ENCODE assay signal across 16 cellular contexts in the genomic region with DNA sequence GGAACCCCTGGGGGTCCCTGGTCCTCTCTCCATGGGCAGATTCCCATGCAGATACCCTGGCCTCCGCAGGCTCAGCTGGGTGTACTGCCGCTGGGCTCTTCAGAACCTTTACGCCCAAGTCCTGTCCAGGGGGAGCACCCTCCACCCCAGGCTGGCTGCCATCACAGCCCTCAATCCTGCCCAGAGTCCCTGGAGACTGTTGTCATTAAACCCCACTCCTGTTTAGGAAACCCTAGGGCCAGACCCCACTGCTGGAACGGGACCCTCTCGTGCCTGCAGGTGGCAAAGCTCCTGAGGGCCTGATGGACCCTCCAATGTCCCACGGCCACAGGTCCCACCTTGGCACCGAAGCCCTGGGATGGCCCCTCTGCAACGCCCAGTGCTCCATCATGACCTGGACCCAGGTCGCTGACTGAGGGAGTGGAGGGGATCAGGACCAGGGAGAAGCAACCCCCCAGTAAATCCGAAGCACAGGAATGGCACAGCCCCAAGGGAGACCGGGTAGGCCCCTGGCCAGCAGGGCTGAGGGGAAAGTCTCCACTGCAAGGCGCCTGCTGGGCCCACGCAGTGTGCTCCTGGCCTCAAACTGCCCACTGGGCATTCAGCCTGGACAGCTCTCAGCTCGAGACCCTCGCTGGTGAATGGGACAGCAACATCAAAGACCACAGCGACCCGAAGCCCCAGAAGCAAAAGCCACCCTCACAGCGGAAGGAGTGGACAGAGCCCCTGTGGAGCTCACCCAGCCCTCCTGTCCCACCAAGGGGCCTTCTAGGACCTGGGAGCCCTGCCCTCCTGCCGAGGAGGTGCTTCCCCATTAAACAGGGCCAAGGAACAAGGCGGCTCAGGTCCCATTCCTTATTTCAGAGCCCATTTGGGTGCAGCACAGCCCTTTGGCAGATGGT. TPM values are rescaled to one million over a fixed set of nuclear protein-coding genes. Genes with fewer than 3 reads are reported as not detected.
A peak's percentile ranks its signal among the peaks of the same experiment; 100 is the strongest.
DNase-seq lines count a peak whose midpoint lies in the region; TF ChIP-seq lines count a peak whose summit lies in the region.
"Had no signal": no experiment of that assay in that cellular context is flagged by ENCODE, and none has a peak within 500 bp of the region (broad histone marks: within the 10 kb centered on the region; RNA-seq: fewer than 3 reads in every experiment).

No MANE protein-coding gene starts in this region.

- peaks cover 0 to 3% (median 2%) of the 10 kb centered on the region in 3 experiments; a peak in 4 of 7 replicates for H3K36me3 Mint-ChIP-seq in H9 (ENCODE audit: insufficient read depth in 1 of 3, low read depth in 3 of 3)
- peaks cover 2% of the 10 kb centered on the region for H3K36me3 Mint-ChIP-seq in progenitor cell of endocrine pancreas (ENCODE audit: insufficient read depth)

- H4K5ac ChIP-seq in H9 (ENCODE audit: insufficient read length, low read depth, low read length), result no peak overlapping the region

- H3K9ac ChIP-seq in mammary epithelial cell (ENCODE audit: insufficient read depth, low read length) (no peak overlapping the region), H9 (ENCODE audit: extremely low read depth, insufficient read length, low read length) (no peak overlapping the region)

- dilution Hi-C loops in mammary epithelial cell (cut with HindIII; ENCODE audit: low sequenced_read_pairs), result no loop called here

- no TSS peak for BruUV-seq in mammary epithelial cell (replicated peaks; lab: Mats Ljungman, UMichigan)

- no peak overlapping the region for H2BK12ac ChIP-seq in H9 (ENCODE audit: insufficient read length, low read depth, low read length)

- H2BK5ac ChIP-seq in H9 (ENCODE audit: insufficient read length, low read length), result no peak overlapping the region

- TF ChIP-seq CTCF in breast epithelium (IDR thresholded peaks at IDR 0.05) (no peak), mammary epithelial cell (conservative IDR thresholded peaks at IDR 0.05 in 1 of 2, IDR thresholded peaks at IDR 0.05 in 1 of 2; ENCODE audit: extremely low read depth in 1 of 2, insufficient read depth in 1 of 2, low read depth in 1 of 2, low read length in 2 of 2) (no peak), H9 (conservative IDR thresholded peaks at IDR 0.05) (no peak), transverse colon (IDR thresholded peaks at IDR 0.05) (no peak), progenitor cell of endocrine pancreas (IDR thresholded peaks at IDR 0.05; ENCODE audit: unreplicated experiment) (no peak)

- H3K4me2 ChIP-seq in mammary epithelial cell (ENCODE audit: insufficient read depth, low read depth, low read length), result no peak overlapping the region
- H3K4me2 ChIP-seq in H9 (ENCODE audit: insufficient read depth, insufficient read length, low read length), result no peak overlapping the region

- DNase-seq in breast epithelium (ENCODE audit: low spot score in 2 of 2) (peak in 1 of 2 donors; percentile 18), mammary epithelial cell (no peak), H9 (peak; percentile 22), islet precursor cell (peak; percentile 53), transverse colon (no peak), GF-D8 (lab: John Stamatoyannopoulos, UW) (no peak), NCI-H1105 (lab: John Stamatoyannopoulos, UW) (no peak), progenitor cell of endocrine pancreas (ENCODE audit: low spot score, unreplicated experiment) (no peak)
- DNase-seq: HCEC 1CT, KBM-7, NCI-H1105 treated with DMSO at 0.1 percent for 48 hours, SHP77 had no signal

- H3K9me3 ChIP-seq in breast epithelium (no peaks in the 10 kb centered on the region), mammary epithelial cell (replicated peaks; ENCODE audit: insufficient read depth, low read length) (no peaks in the 10 kb centered on the region), H9 (ENCODE audit: control insufficient read depth, low read depth, low read length) (no peaks in the 10 kb centered on the region), transverse colon (no peaks in the 10 kb centered on the region)
- H3K9me3 ChIP-seq: adrenal gland, thoracic aorta had no signal

- no peaks in the 10 kb centered on the region for H3K23me2 ChIP-seq in H9 (ENCODE audit: insufficient read length, low read depth, low read length, poor library complexity, severe bottlenecking)

- no peak overlapping the region; the same call in 1 of the 2 replicates for H3K14ac ChIP-seq in H9 (ENCODE audit: insufficient read depth, low read length)

- H2AK5ac ChIP-seq in H9 (ENCODE audit: insufficient read length, low read length), result no peak overlapping the region

- no peaks in the 10 kb centered on the region for H3K79me1 ChIP-seq in H9 (ENCODE audit: insufficient read depth, low read depth, low read length, poor library complexity, severe bottlenecking)

- H2AFZ ChIP-seq in mammary epithelial cell (ENCODE audit: low read depth, low read length), result no peak overlapping the region
- H2AFZ ChIP-seq in H9 (ENCODE audit: low read length), result no peak overlapping the region

- WGBS in mammary epithelial cell (ENCODE audit: low coverage, missing lambda C conversion rate), result 78% methylated on average over 11 of the region's 20 CpGs
- no CpG with 5 or more reads among the region's 20 CpGs for WGBS in H9 (ENCODE audit: extremely low coverage, insufficient read length, low lambda C conversion rate)
- WGBS in transverse colon (ENCODE audit: low coverage in 1 of 2), 2 donors, result 86% methylated on average over 20 of the region's 20 CpGs; no CpG with 5 or more reads in 1 of the 2 donors

- no peak overlapping the region for H3K18ac ChIP-seq in H9 (ENCODE audit: insufficient read length, low read depth, low read length)

- no peak overlapping the region for H2BK15ac ChIP-seq in H9 (ENCODE audit: low read depth, low read length)

- H4K8ac ChIP-seq in H9 (replicated peaks; ENCODE audit: insufficient read length, low read depth, low read length), result no peak overlapping the region

- no peak for TF ChIP-seq EP300 in transverse colon (IDR thresholded peaks at IDR 0.05; ENCODE audit: low read depth)

- H3K23ac ChIP-seq in H9 (ENCODE audit: insufficient read length, low read depth, low read length), result no peak overlapping the region

- H3K4me3 Mint-ChIP-seq in H9, result no peak overlapping the region
- H3K4me3 Mint-ChIP-seq in progenitor cell of endocrine pancreas (ENCODE audit: low read depth), result no peak overlapping the region

- H2BK20ac ChIP-seq in H9 (ENCODE audit: low read depth, low read length, poor library complexity, severe bottlenecking), result no peak overlapping the region

- no peak overlapping the region for H3K56ac ChIP-seq in H9 (ENCODE audit: insufficient read length, low read depth, low read length)

- no peaks in the 10 kb centered on the region for H3K4me1 ChIP-seq in breast epithelium
- H3K4me1 ChIP-seq in mammary epithelial cell (ENCODE audit: insufficient read depth, low read length), result no peaks in the 10 kb centered on the region
- no peaks in the 10 kb centered on the region for H3K4me1 ChIP-seq in H9 (ENCODE audit: insufficient read depth, low read length)
- peaks cover 0 to 3% (median 0%) of the 10 kb centered on the region in 4 donors for H3K4me1 ChIP-seq in transverse colon
- H3K4me1 ChIP-seq: adrenal gland had no signal

- no peak overlapping the region for H3K4ac ChIP-seq in H9 (ENCODE audit: low read depth, low read length)

- no peak overlapping the region for H3T11ph ChIP-seq in H9 (ENCODE audit: low read length)

- H3K4me3 ChIP-seq in breast epithelium, result peak overlapping the region; percentile 28 to 57 (median 29)
- no peak overlapping the region for H3K4me3 ChIP-seq in mammary epithelial cell (replicated peaks in 1 of 3; ENCODE audit: insufficient read depth in 1 of 3, low read depth in 2 of 3, low read length in 3 of 3)
- H3K4me3 ChIP-seq in transverse colon, result peak overlapping the region in 2 of 4 donors; percentile 4 to 14
- H3K4me3 ChIP-seq: adrenal gland, thoracic aorta had no signal

- H3K27ac Mint-ChIP-seq in H9 (no peak overlapping the region), progenitor cell of endocrine pancreas (no peak overlapping the region)

- H3K27me3 ChIP-seq in breast epithelium (peaks cover 0 to 10% of the 10 kb centered on the region in 2 donors), mammary epithelial cell (ENCODE audit: insufficient read depth, low read length) (no peaks in the 10 kb centered on the region), H9 (ENCODE audit: insufficient read depth, low read length) (no peaks in the 10 kb centered on the region), transverse colon (no peaks in the 10 kb centered on the region)

- H3K36me3 ChIP-seq in breast epithelium (no peaks in the 10 kb centered on the region), mammary epithelial cell (ENCODE audit: insufficient read depth, low read length) (no peaks in the 10 kb centered on the region), transverse colon (no peaks in the 10 kb centered on the region)
- H3K36me3 ChIP-seq: adrenal gland, thoracic aorta had no signal

- peaks cover 2 to 3% of the 10 kb centered on the region in 2 experiments; a peak in 3 of 4 replicates for H3K4me1 Mint-ChIP-seq in H9
- no peaks in the 10 kb centered on the region for H3K4me1 Mint-ChIP-seq in progenitor cell of endocrine pancreas (ENCODE audit: low read depth)

- CTCF ChIA-PET in mammary epithelial cell (lab: Charles Lee; ENCODE audit: low non-redundant PET), result no interaction called here

- in situ Hi-C loops in mammary epithelial cell (cut with MboI; ENCODE audit: low sequenced_read_pairs in 2 of 2) (no loop called here), transverse colon (cut with MboI; ENCODE audit: low pct_ligation_motif_present in 1 of 4, low pct_unique_long_range_greater_than_20kb in 1 of 4, low sequenced_read_pairs in 3 of 4) (no loop called here)

- H3K9me3 Mint-ChIP-seq in H9, result peaks cover 0 to 4% of the 10 kb centered on the region in 2 experiments; a peak in 2 of 5 replicates
- peaks cover 3% of the 10 kb centered on the region for H3K9me3 Mint-ChIP-seq in progenitor cell of endocrine pancreas (ENCODE audit: low read depth)

- H3K27ac ChIP-seq in breast epithelium (no peak overlapping the region), mammary epithelial cell (ENCODE audit: insufficient read depth, low read depth, low read length) (no peak overlapping the region), H9 (ENCODE audit: insufficient read length, low read depth, low read length) (no peak overlapping the region), transverse colon (peak overlapping the region in 3 of 4 donors; percentile 0 to 7 (median 6))
- H3K27ac ChIP-seq: adrenal gland, epithelial cell of prostate, thoracic aorta had no signal

- H2BK120ac ChIP-seq in H9 (ENCODE audit: low read depth, low read length, poor library complexity, severe bottlenecking), result no peak overlapping the region

- TF ChIP-seq POLR2A in breast epithelium (IDR thresholded peaks at IDR 0.05), result no peak
- no peak for TF ChIP-seq POLR2A in transverse colon (IDR thresholded peaks at IDR 0.05)

- H3K27me3 Mint-ChIP-seq in H9 (ENCODE audit: low read depth) (peaks cover 10% of the 10 kb centered on the region), progenitor cell of endocrine pancreas (peaks cover 4% of the 10 kb centered on the region)

- intact Hi-C loops in breast epithelium (cut with DNase I; ENCODE audit: low total_unique reads), result no loop called here
- intact Hi-C loops in mammary epithelial cell (cut with micrococcal nuclease), result no loop called here
- intact Hi-C loops in transverse colon (cut with DNase I; ENCODE audit: low total_unique reads), result no loop called here

- H3K79me2 ChIP-seq in mammary epithelial cell (ENCODE audit: insufficient read depth, low read length) (no peaks in the 10 kb centered on the region), H9 (ENCODE audit: insufficient read depth, low read length) (no peaks in the 10 kb centered on the region)

- H4K91ac ChIP-seq in H9 (ENCODE audit: insufficient read length, low read depth, low read length), result no peak overlapping the region

- H4K20me1 ChIP-seq in mammary epithelial cell (ENCODE audit: insufficient read depth, low read length), result no peaks in the 10 kb centered on the region
- H4K20me1 ChIP-seq in H9 (ENCODE audit: control insufficient read depth, insufficient read depth, insufficient read length), result no peaks in the 10 kb centered on the region

RNA-seq across cellular contexts. Expression of gene ZDHHC11B, which starts 8.3 kb away (rescaled TPM):
- total RNA-seq in breast epithelium (1 to 10 TPM; 1.1 to 4.8 (median 3.9) TPM), mammary epithelial cell (under 1 TPM in 1 of 2 donors, not detected in 1; 0.12 TPM), H9 (2021) (0.86 and 1.4 TPM in 2 replicates), transverse colon (10 to 100 TPM in 1 of 4 donors, 1 to 10 TPM in 2, not detected in 1; 1.1 to 18.9 (median 2.4) TPM), progenitor cell of endocrine pancreas (8.6 and 8.7 TPM in 2 replicates)
- 0.10 TPM for polyA plus RNA-seq in mammary epithelial cell
- not detected for polyA minus RNA-seq in mammary epithelial cell
- total RNA-seq: pulmonary artery endothelial cell had no signal

Comparison
In these comparisons a context has a peak if more than half of its experiments do, and no peak if none do; other contexts are left out.
1. H3K4me3 ChIP-seq: peak in breast epithelium (3 of 3); none in mammary epithelial cell (0 of 3).
2. DNase-seq: peak in H9 (single experiment) and islet precursor cell (single experiment); none in mammary epithelial cell (single experiment), transverse colon (single experiment), GF-D8 (single experiment), NCI-H1105 (single experiment) and progenitor cell of endocrine pancreas (single experiment).
3. H3K27ac ChIP-seq: peak in transverse colon (3 of 4); none in breast epithelium (0 of 2), mammary epithelial cell (single experiment) and H9 (single experiment).